In genomic region chr10:126674741-126675515, GRCh38 we compare ENCODE assay signal across 31 cellular contexts. TPM values are rescaled to one million over a fixed set of nuclear protein-coding genes. Genes with fewer than 3 reads are reported as not detected.
"Had no signal": no experiment of that assay in that cellular context is flagged by ENCODE, and none has a peak within 500 bp of the region (broad histone marks: within the 10 kb centered on the region; RNA-seq: fewer than 3 reads in every experiment).

No MANE protein-coding gene starts in this region.

- H3K27ac ChIP-seq: adrenal gland, ascending aorta, cardiac muscle cell, gastroesophageal sphincter, heart right ventricle, left lung, lower lobe of right lung, ovary, psoas muscle, sigmoid colon, suprapubic skin had no signal

- H3K9me3 Mint-ChIP-seq: activated naive CD4-positive, alpha-beta T cell treated with anti-CD3 and anti-CD28 coated beads for 36 hours; activated naive CD8-positive, alpha-beta T cell treated with anti-CD3 and anti-CD28 coated beads for 36 hours had no signal

- H3K27me3 Mint-ChIP-seq: activated naive CD8-positive, alpha-beta T cell treated with anti-CD3 and anti-CD28 coated beads for 36 hours; naive B cell; stimulated activated naive CD8-positive, alpha-beta T cell treated with anti-CD3 and anti-CD28 coated beads, Interleukin-15, Interleukin-2, amounts not matched to agents 100 ng/mL and 50 ng/mL, for 24 hours had no signal

- H3K4me1 ChIP-seq: adrenal gland, ascending aorta, gastroesophageal sphincter, heart right ventricle, left lung, lower lobe of right lung, psoas muscle, sigmoid colon had no signal

- H3K27ac Mint-ChIP-seq: activated naive CD4-positive, alpha-beta T cell treated with anti-CD3 and anti-CD28 coated beads for 36 hours; activated naive CD8-positive, alpha-beta T cell treated with anti-CD3 and anti-CD28 coated beads for 36 hours; brain; nephron progenitor cell; stimulated activated effector memory CD8-positive, alpha-beta T cell treated with anti-CD3 and anti-CD28 coated beads, Interleukin-12 subunit alpha, Interleukin-12 subunit beta, amount 100 ng/mL, for 72 hours; stimulated activated naive CD8-positive, alpha-beta T cell treated with anti-CD3 and anti-CD28 coated beads, Interleukin-15, Interleukin-2, amounts not matched to agents 100 ng/mL and 50 ng/mL, for 24 hours had no signal

- ATAC-seq: gastroesophageal sphincter; heart right ventricle; left lung; lower lobe of right lung; psoas muscle; stimulated activated effector memory CD8-positive, alpha-beta T cell treated with anti-CD3 and anti-CD28 coated beads, Interleukin-12 subunit alpha, Interleukin-12 subunit beta, amount 100 ng/mL, for 72 hours had no signal

- DNase-seq: activated CD4-positive, alpha-beta T cell treated with anti-CD3 and anti-CD28 coated beads for 4 hours; activated CD4-positive, alpha-beta T cell treated with anti-CD3 and anti-CD28 coated beads, Interleukin-2, amount 50 U/mL, for 4 hours; activated CD4-positive, CD25-positive, alpha-beta regulatory T cell; activated effector memory CD4-positive, alpha-beta T cell treated with anti-CD3 and anti-CD28 coated beads, Interleukin-2, amount 50 U/mL, for 16 hours; activated naive CD4-positive, alpha-beta T cell treated with anti-CD3 and anti-CD28 coated beads for 36 hours; activated naive CD8-positive, alpha-beta T cell treated with anti-CD3 and anti-CD28 coated beads for 36 hours; adrenal gland; cortex of kidney; heart right ventricle; kidney glomerular epithelial cell; left lung; lower lobe of right lung; naive B cell; nephron progenitor cell; ovary; psoas muscle; sigmoid colon; small intestine; stimulated activated CD4-positive, alpha-beta T cell treated with anti-CD3 and anti-CD28 coated beads, Interleukin-4, amount 100 ng/mL, for 24 hours; trophoblast cell had no signal

- H3K4me3 Mint-ChIP-seq: activated naive CD4-positive, alpha-beta T cell treated with anti-CD3 and anti-CD28 coated beads for 36 hours; activated naive CD8-positive, alpha-beta T cell treated with anti-CD3 and anti-CD28 coated beads for 36 hours; brain; naive B cell; nephron progenitor cell; stimulated activated effector memory CD8-positive, alpha-beta T cell treated with anti-CD3 and anti-CD28 coated beads, Interleukin-12 subunit alpha, Interleukin-12 subunit beta, amount 100 ng/mL, for 72 hours; stimulated activated naive CD8-positive, alpha-beta T cell treated with anti-CD3 and anti-CD28 coated beads, Interleukin-15, Interleukin-2, amounts not matched to agents 100 ng/mL and 50 ng/mL, for 24 hours had no signal

- H3K27me3 ChIP-seq: adrenal gland, ascending aorta, cardiac muscle cell, ovary, sigmoid colon, suprapubic skin had no signal

- H3K36me3 Mint-ChIP-seq: activated naive CD8-positive, alpha-beta T cell treated with anti-CD3 and anti-CD28 coated beads for 36 hours; brain; naive B cell; stimulated activated effector memory CD8-positive, alpha-beta T cell treated with anti-CD3 and anti-CD28 coated beads, Interleukin-12 subunit alpha, Interleukin-12 subunit beta, amount 100 ng/mL, for 72 hours had no signal

- H3K9me3 ChIP-seq: adrenal gland, ascending aorta, gastroesophageal sphincter, heart right ventricle, lower lobe of right lung, ovary, psoas muscle, sigmoid colon, suprapubic skin had no signal

- H3K36me3 ChIP-seq: adrenal gland, ascending aorta, cardiac muscle cell, gastroesophageal sphincter, heart right ventricle, left lung, lower lobe of right lung, ovary, sigmoid colon, suprapubic skin had no signal

- H3K4me1 Mint-ChIP-seq: activated naive CD8-positive, alpha-beta T cell treated with anti-CD3 and anti-CD28 coated beads for 36 hours; naive B cell; stimulated activated effector memory CD8-positive, alpha-beta T cell treated with anti-CD3 and anti-CD28 coated beads, Interleukin-12 subunit alpha, Interleukin-12 subunit beta, amount 100 ng/mL, for 72 hours had no signal

- H3K4me3 ChIP-seq: adrenal gland, ascending aorta, cardiac muscle cell, gastroesophageal sphincter, heart right ventricle, left lung, lower lobe of right lung, ovary, psoas muscle, sigmoid colon, suprapubic skin had no signal

RNA-seq across cellular contexts. Expression of gene C10orf90, which starts 4.4 kb away (rescaled TPM):
- total RNA-seq: activated naive CD4-positive, alpha-beta T cell treated with anti-CD3 and anti-CD28 coated beads for 36 hours; activated naive CD8-positive, alpha-beta T cell treated with anti-CD3 and anti-CD28 coated beads for 36 hours; ascending aorta; cardiac muscle cell; cerebellum; endothelial cell of umbilical vein; fibroblast of villous mesenchyme; gastroesophageal sphincter; left lung; lower lobe of right lung; ovary; T-helper 1 cell treated with Interleukin-12 subunit alpha and Interleukin-12 subunit beta and Interleukin-4 antibody, amounts not matched to agents 30 ng/mL and 1 ng/mL, for 36 hours had no signal
- polyA plus RNA-seq: cardiac muscle cell, endothelial cell of umbilical vein, ovary, small intestine had no signal
